1 cellular context compared by ENCODE assay signal in the genomic region with DNA sequence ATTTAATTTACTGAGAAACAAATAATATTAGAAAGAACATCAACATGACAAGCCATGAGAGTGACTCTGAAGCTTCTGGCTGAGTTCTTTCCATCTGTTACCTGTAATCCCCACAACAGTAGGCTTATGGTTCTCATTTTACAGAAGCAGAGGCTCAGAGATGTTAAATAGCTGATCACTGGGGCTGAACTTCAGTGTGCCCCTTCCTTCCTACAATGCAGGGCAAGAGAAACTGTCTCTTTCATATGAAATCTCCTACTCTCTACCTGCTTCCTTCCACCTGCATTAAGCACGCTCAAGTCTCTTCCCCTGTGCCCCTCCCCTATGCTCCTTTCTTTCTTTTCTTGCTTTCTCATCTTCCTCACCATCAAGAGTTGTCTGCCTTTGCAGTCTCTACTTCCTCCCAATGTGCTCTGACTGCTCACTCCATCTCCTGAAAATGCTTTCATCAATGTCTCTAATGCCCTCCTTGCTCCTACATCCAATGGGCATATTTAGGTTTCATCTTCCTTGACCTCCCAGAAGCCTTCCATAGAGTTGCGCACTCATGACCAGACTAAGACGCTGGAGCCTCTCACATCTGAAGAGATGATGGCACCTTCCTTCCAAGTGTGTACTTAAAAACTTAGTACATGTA.
TF ChIP-seq lines count a peak whose summit lies in the region.

No MANE protein-coding gene starts in this region.

TF ChIP-seq in HepG2, 621 proteins besides CTCF, POLR2A, EP300 and RAD21 (continued from another document and continues in another):
- TF ChIP-seq, protein P1, sequence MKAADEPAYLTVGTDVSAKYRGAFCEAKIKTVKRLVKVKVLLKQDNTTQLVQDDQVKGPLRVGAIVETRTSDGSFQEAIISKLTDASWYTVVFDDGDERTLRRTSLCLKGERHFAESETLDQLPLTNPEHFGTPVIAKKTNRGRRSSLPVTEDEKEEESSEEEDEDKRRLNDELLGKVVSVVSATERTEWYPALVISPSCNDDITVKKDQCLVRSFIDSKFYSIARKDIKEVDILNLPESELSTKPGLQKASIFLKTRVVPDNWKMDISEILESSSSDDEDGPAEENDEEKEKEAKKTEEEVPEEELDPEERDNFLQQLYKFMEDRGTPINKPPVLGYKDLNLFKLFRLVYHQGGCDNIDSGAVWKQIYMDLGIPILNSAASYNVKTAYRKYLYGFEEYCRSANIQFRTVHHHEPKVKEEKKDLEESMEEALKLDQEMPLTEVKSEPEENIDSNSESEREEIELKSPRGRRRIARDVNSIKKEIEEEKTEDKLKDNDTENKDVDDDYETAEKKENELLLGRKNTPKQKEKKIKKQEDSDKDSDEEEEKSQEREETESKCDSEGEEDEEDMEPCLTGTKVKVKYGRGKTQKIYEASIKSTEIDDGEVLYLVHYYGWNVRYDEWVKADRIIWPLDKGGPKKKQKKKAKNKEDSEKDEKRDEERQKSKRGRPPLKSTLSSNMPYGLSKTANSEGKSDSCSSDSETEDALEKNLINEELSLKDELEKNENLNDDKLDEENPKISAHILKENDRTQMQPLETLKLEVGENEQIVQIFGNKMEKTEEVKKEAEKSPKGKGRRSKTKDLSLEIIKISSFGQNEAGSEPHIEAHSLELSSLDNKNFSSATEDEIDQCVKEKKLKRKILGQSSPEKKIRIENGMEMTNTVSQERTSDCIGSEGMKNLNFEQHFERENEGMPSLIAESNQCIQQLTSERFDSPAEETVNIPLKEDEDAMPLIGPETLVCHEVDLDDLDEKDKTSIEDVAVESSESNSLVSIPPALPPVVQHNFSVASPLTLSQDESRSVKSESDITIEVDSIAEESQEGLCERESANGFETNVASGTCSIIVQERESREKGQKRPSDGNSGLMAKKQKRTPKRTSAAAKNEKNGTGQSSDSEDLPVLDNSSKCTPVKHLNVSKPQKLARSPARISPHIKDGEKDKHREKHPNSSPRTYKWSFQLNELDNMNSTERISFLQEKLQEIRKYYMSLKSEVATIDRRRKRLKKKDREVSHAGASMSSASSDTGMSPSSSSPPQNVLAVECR (CRISPR knock-in tag; IDR thresholded peaks at IDR 0.05; ENCODE audit: borderline replicate concordance): peak; percentile 26; the same call in 1 of the 2 replicates
- TF ChIP-seq ZNF614 (CRISPR knock-in tag; IDR thresholded peaks at IDR 0.05; ENCODE audit: borderline replicate concordance) (peak; percentile 58; the same call in 1 of the 2 replicates), SIX1 (CRISPR knock-in tag; IDR thresholded peaks at IDR 0.05; ENCODE audit: borderline replicate concordance) (0 out of 2 replicates have a peak, but pooled peaks have one; percentile 5), HOXA9 (CRISPR knock-in tag; IDR thresholded peaks at IDR 0.05; ENCODE audit: borderline replicate concordance) (peak; percentile 79; the same call in 1 of the 2 replicates), ZC3H4 (CRISPR knock-in tag; IDR thresholded peaks at IDR 0.05; ENCODE audit: borderline replicate concordance) (peak; percentile 79), MED1 (CRISPR knock-in tag; IDR thresholded peaks at IDR 0.05) (no peak; the same call in 1 of the 2 replicates), HNRNPK (IDR thresholded peaks at IDR 0.05; ENCODE audit: low read depth, low read length, poor library complexity, severe bottlenecking) (peak; percentile 65), TBX2 (CRISPR knock-in tag; IDR thresholded peaks at IDR 0.05; ENCODE audit: borderline replicate concordance) (peak; percentile 17; the same call in 1 of the 2 replicates), POLR2AphosphoS2 (IDR thresholded peaks at IDR 0.05; ENCODE audit: low read depth, low read length) (peak; percentile 86; the same call in 1 of the 2 replicates), ZBTB7B (CRISPR knock-in tag; IDR thresholded peaks at IDR 0.05) (peak; percentile 23; the same call in 1 of the 2 replicates), KMT2B (CRISPR knock-in tag; IDR thresholded peaks at IDR 0.05) (0 out of 2 replicates have a peak, but pooled peaks have one; percentile 25), MZF1 (CRISPR knock-in tag; IDR thresholded peaks at IDR 0.05; ENCODE audit: borderline replicate concordance) (no peak), ZNF543 (CRISPR knock-in tag; IDR thresholded peaks at IDR 0.05) (peak; percentile 18; the same call in 1 of the 2 replicates), ZNF563 (CRISPR knock-in tag; IDR thresholded peaks at IDR 0.05) (no peak), ZNF329 (CRISPR knock-in tag; IDR thresholded peaks at IDR 0.05; ENCODE audit: low read depth) (0 out of 2 replicates have a peak, but pooled peaks have one; percentile 20), ISL2 (CRISPR knock-in tag; IDR thresholded peaks at IDR 0.05) (no peak), ZNF124 (CRISPR knock-in tag; IDR thresholded peaks at IDR 0.05) (0 out of 2 replicates have a peak, but pooled peaks have one; percentile 69), FOXC1 (CRISPR knock-in tag; IDR thresholded peaks at IDR 0.05; ENCODE audit: borderline replicate concordance) (peak; percentile 58; the same call in 1 of the 2 replicates), MIXL1 (CRISPR knock-in tag; IDR thresholded peaks at IDR 0.05) (peak; percentile 28; the same call in 1 of the 2 replicates), FLYWCH1 (CRISPR knock-in tag; IDR thresholded peaks at IDR 0.05) (peak; percentile 31; the same call in 1 of the 2 replicates), CAMTA2 (CRISPR knock-in tag; IDR thresholded peaks at IDR 0.05; ENCODE audit: borderline replicate concordance) (no peak)
- TF ChIP-seq, protein P2, sequence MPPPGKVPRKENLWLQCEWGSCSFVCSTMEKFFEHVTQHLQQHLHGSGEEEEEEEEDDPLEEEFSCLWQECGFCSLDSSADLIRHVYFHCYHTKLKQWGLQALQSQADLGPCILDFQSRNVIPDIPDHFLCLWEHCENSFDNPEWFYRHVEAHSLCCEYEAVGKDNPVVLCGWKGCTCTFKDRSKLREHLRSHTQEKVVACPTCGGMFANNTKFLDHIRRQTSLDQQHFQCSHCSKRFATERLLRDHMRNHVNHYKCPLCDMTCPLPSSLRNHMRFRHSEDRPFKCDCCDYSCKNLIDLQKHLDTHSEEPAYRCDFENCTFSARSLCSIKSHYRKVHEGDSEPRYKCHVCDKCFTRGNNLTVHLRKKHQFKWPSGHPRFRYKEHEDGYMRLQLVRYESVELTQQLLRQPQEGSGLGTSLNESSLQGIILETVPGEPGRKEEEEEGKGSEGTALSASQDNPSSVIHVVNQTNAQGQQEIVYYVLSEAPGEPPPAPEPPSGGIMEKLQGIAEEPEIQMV (CRISPR knock-in tag; IDR thresholded peaks at IDR 0.05; ENCODE audit: low read depth): 0 out of 2 replicates have a peak, but pooled peaks have one; percentile 38
- TF ChIP-seq, protein P3, sequence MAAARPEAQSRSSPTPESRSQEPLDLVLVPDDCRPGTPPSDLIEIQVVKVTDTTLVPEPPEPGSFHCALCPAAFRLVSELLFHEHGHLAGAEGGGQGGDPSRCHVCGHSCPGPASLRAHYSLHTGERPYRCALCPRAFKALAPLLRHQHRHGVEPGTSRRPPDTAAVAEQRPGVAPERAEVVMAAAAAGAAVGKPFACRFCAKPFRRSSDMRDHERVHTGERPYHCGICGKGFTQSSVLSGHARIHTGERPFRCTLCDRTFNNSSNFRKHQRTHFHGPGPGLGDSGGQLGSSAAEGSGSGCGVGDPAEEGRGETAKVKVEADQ (CRISPR knock-in tag; IDR thresholded peaks at IDR 0.05; ENCODE audit: borderline replicate concordance): 0 out of 2 replicates have a peak, but pooled peaks have one; percentile 35
- TF ChIP-seq, protein P4, sequence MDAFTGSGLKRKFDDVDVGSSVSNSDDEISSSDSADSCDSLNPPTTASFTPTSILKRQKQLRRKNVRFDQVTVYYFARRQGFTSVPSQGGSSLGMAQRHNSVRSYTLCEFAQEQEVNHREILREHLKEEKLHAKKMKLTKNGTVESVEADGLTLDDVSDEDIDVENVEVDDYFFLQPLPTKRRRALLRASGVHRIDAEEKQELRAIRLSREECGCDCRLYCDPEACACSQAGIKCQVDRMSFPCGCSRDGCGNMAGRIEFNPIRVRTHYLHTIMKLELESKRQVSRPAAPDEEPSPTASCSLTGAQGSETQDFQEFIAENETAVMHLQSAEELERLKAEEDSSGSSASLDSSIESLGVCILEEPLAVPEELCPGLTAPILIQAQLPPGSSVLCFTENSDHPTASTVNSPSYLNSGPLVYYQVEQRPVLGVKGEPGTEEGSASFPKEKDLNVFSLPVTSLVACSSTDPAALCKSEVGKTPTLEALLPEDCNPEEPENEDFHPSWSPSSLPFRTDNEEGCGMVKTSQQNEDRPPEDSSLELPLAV (CRISPR knock-in tag; conservative IDR thresholded peaks at IDR 0.05; ENCODE audit: low read depth): 0 out of 2 replicates have a peak, but pooled peaks have one; percentile 64
- TF ChIP-seq, protein P5, sequence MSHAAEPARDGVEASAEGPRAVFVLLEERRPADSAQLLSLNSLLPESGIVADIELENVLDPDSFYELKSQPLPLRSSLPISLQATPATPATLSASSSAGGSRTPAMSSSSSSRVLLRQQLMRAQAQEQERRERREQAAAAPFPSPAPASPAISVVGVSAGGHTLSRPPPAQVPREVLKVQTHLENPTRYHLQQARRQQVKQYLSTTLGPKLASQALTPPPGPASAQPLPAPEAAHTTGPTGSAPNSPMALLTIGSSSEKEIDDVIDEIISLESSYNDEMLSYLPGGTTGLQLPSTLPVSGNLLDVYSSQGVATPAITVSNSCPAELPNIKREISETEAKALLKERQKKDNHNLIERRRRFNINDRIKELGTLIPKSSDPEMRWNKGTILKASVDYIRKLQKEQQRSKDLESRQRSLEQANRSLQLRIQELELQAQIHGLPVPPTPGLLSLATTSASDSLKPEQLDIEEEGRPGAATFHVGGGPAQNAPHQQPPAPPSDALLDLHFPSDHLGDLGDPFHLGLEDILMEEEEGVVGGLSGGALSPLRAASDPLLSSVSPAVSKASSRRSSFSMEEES (CRISPR knock-in tag; IDR thresholded peaks at IDR 0.05): peak; percentile 22; the same call in 1 of the 2 replicates
- TF ChIP-seq, protein P6, sequence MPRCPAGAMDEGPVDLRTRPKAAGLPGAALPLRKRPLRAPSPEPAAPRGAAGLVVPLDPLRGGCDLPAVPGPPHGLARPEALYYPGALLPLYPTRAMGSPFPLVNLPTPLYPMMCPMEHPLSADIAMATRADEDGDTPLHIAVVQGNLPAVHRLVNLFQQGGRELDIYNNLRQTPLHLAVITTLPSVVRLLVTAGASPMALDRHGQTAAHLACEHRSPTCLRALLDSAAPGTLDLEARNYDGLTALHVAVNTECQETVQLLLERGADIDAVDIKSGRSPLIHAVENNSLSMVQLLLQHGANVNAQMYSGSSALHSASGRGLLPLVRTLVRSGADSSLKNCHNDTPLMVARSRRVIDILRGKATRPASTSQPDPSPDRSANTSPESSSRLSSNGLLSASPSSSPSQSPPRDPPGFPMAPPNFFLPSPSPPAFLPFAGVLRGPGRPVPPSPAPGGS (CRISPR knock-in tag; IDR thresholded peaks at IDR 0.05): 0 out of 2 replicates have a peak, but pooled peaks have one; percentile 27
- TF ChIP-seq, protein P7, sequence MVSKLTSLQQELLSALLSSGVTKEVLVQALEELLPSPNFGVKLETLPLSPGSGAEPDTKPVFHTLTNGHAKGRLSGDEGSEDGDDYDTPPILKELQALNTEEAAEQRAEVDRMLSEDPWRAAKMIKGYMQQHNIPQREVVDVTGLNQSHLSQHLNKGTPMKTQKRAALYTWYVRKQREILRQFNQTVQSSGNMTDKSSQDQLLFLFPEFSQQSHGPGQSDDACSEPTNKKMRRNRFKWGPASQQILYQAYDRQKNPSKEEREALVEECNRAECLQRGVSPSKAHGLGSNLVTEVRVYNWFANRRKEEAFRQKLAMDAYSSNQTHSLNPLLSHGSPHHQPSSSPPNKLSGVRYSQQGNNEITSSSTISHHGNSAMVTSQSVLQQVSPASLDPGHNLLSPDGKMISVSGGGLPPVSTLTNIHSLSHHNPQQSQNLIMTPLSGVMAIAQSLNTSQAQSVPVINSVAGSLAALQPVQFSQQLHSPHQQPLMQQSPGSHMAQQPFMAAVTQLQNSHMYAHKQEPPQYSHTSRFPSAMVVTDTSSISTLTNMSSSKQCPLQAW (CRISPR knock-in tag; IDR thresholded peaks at IDR 0.05): 0 out of 2 replicates have a peak, but pooled peaks have one; percentile 37
- TF ChIP-seq, protein P8, sequence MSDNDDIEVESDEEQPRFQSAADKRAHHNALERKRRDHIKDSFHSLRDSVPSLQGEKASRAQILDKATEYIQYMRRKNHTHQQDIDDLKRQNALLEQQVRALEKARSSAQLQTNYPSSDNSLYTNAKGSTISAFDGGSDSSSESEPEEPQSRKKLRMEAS (IDR thresholded peaks at IDR 0.05): peak; percentile 22; the same call in 1 of the 2 replicates
- TF ChIP-seq, protein P9, sequence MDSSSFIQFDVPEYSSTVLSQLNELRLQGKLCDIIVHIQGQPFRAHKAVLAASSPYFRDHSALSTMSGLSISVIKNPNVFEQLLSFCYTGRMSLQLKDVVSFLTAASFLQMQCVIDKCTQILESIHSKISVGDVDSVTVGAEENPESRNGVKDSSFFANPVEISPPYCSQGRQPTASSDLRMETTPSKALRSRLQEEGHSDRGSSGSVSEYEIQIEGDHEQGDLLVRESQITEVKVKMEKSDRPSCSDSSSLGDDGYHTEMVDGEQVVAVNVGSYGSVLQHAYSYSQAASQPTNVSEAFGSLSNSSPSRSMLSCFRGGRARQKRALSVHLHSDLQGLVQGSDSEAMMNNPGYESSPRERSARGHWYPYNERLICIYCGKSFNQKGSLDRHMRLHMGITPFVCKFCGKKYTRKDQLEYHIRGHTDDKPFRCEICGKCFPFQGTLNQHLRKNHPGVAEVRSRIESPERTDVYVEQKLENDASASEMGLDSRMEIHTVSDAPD (CRISPR knock-in tag; IDR thresholded peaks at IDR 0.05): peak; percentile 10; the same call in 1 of the 2 replicates
- TF ChIP-seq, protein P10, sequence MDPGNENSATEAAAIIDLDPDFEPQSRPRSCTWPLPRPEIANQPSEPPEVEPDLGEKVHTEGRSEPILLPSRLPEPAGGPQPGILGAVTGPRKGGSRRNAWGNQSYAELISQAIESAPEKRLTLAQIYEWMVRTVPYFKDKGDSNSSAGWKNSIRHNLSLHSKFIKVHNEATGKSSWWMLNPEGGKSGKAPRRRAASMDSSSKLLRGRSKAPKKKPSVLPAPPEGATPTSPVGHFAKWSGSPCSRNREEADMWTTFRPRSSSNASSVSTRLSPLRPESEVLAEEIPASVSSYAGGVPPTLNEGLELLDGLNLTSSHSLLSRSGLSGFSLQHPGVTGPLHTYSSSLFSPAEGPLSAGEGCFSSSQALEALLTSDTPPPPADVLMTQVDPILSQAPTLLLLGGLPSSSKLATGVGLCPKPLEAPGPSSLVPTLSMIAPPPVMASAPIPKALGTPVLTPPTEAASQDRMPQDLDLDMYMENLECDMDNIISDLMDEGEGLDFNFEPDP (CRISPR knock-in tag; conservative IDR thresholded peaks at IDR 0.05): 0 out of 2 replicates have a peak, but pooled peaks have one; percentile 9
- TF ChIP-seq, protein P11, sequence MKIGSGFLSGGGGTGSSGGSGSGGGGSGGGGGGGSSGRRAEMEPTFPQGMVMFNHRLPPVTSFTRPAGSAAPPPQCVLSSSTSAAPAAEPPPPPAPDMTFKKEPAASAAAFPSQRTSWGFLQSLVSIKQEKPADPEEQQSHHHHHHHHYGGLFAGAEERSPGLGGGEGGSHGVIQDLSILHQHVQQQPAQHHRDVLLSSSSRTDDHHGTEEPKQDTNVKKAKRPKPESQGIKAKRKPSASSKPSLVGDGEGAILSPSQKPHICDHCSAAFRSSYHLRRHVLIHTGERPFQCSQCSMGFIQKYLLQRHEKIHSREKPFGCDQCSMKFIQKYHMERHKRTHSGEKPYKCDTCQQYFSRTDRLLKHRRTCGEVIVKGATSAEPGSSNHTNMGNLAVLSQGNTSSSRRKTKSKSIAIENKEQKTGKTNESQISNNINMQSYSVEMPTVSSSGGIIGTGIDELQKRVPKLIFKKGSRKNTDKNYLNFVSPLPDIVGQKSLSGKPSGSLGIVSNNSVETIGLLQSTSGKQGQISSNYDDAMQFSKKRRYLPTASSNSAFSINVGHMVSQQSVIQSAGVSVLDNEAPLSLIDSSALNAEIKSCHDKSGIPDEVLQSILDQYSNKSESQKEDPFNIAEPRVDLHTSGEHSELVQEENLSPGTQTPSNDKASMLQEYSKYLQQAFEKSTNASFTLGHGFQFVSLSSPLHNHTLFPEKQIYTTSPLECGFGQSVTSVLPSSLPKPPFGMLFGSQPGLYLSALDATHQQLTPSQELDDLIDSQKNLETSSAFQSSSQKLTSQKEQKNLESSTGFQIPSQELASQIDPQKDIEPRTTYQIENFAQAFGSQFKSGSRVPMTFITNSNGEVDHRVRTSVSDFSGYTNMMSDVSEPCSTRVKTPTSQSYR (CRISPR knock-in tag; IDR thresholded peaks at IDR 0.05; ENCODE audit: borderline replicate concordance): no peak
